Comparison of ENCODE assay signal across 8 cellular contexts in the genomic region with DNA sequence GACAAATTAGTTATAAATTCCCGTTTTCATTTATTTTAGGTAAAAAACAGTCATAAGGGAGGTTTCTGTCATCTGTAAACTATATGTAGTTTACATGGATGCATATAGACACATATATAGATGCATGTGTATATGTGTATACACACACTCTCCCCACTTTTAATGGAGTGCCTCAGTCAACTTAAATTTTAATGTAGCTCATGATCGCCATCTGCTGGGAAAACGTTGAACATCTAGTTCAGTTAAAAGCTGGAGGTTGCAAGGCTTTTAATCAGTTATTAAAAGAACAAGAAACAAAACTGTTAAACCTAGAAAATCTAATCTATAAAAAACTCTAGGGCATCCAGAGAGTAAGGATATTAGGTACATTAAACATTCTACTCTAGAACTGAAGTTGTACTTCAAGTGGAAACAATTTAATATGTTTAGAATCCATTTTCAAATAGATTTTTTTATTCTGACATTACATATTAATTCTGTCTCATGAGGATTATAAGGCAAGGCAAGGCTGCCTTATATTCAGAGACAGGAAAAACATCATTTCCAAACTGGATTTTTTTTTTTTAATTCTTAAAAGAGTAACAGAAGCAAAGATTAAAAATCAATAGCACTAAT.
DNase-seq lines count a peak whose midpoint lies in the region; ATAC-seq, FAIRE-seq and TF ChIP-seq lines count a peak whose summit lies in the region.

No MANE protein-coding gene starts in this region.

- intact Hi-C loops in stomach (cut with DNase I; ENCODE audit: low total_unique reads), result loop anchor here (5.0 kb wide), 2 partner anchors 148 to 238 kb away; no protein-coding TSS in a partner anchor

- H3K27ac ChIP-seq in CD4-positive, CD25-positive, alpha-beta regulatory T cell (ENCODE audit: insufficient read depth, low read length, poor library complexity, severe bottlenecking), result no peak overlapping the region
- no peak overlapping the region for H3K27ac ChIP-seq in stomach

- H3K9me3 ChIP-seq in CD4-positive, CD25-positive, alpha-beta regulatory T cell (ENCODE audit: control insufficient read depth in 2 of 2, low read length in 2 of 2), result no peaks in the 10 kb centered on the region
- no peaks in the 10 kb centered on the region for H3K9me3 ChIP-seq in T-helper 17 cell (ENCODE audit: control insufficient read depth, low read length, poor library complexity, severe bottlenecking)
- H3K9me3 ChIP-seq in stomach, result no peaks in the 10 kb centered on the region

- H3K9me3 Mint-ChIP-seq in CD4-positive, CD25-positive, alpha-beta regulatory T cell, result no peaks in the 10 kb centered on the region

- H3K4me1 Mint-ChIP-seq in CD4-positive, CD25-positive, alpha-beta regulatory T cell, result peaks cover 0 to 5% (median 2%) of the 10 kb centered on the region in 4 donors
- H3K4me1 Mint-ChIP-seq in T-helper 17 cell, result peaks cover 3% of the 10 kb centered on the region

- H3K4me1 ChIP-seq in CD4-positive, CD25-positive, alpha-beta regulatory T cell (ENCODE audit: control insufficient read depth, insufficient read depth, low read length, poor library complexity, severe bottlenecking), result no peaks in the 10 kb centered on the region
- peaks cover 0 to 7% (median 0%) of the 10 kb centered on the region in 4 donors for H3K4me1 ChIP-seq in stomach

- no peak for TF ChIP-seq EP300 in stomach (IDR thresholded peaks at IDR 0.05)

- peaks cover 40% of the 10 kb centered on the region for H3K36me3 ChIP-seq in CD4-positive, CD25-positive, alpha-beta regulatory T cell (ENCODE audit: control insufficient read depth, insufficient read depth, low read length)
- peaks cover 0 to 34% (median 31%) of the 10 kb centered on the region in 4 donors for H3K36me3 ChIP-seq in stomach

- H3K36me3 Mint-ChIP-seq in CD4-positive, CD25-positive, alpha-beta regulatory T cell, result peaks cover 34% of the 10 kb centered on the region
- H3K36me3 Mint-ChIP-seq in T-helper 17 cell (ENCODE audit: low read depth), result peaks cover 11% of the 10 kb centered on the region

- H3K4me3 ChIP-seq in CD4-positive, CD25-positive, alpha-beta regulatory T cell (ENCODE audit: low read depth, low read length), result no peak overlapping the region
- no peak overlapping the region for H3K4me3 ChIP-seq in stomach

- H3K4me3 Mint-ChIP-seq in CD4-positive, CD25-positive, alpha-beta regulatory T cell, result no peak overlapping the region
- H3K4me3 Mint-ChIP-seq in T-helper 17 cell, result no peak overlapping the region

- no peaks in the 10 kb centered on the region for H3K27me3 ChIP-seq in CD4-positive, CD25-positive, alpha-beta regulatory T cell (ENCODE audit: control insufficient read depth, insufficient read depth, low read length)
- H3K27me3 ChIP-seq in stomach, result no peaks in the 10 kb centered on the region

- TF ChIP-seq POLR2A in stomach (IDR thresholded peaks at IDR 0.05), result no peak

- FAIRE-seq in GM18507 (lab: Jason Lieb, UNC) (peak; percentile 83), colon (lab: Jason Lieb, UNC) (peak; percentile 38)

- no peak overlapping the region for H3K27ac Mint-ChIP-seq in CD4-positive, CD25-positive, alpha-beta regulatory T cell
- no peak overlapping the region for H3K27ac Mint-ChIP-seq in T-helper 17 cell

- no peaks in the 10 kb centered on the region for H3K27me3 Mint-ChIP-seq in CD4-positive, CD25-positive, alpha-beta regulatory T cell
- H3K27me3 Mint-ChIP-seq in T-helper 17 cell, result no peaks in the 10 kb centered on the region

- 20 to 28% (median 24%) methylated on average over 3 of the region's 3 CpGs for WGBS in stomach, 5 donors

- peak; percentile 17 to 72 (median 45) for DNase-seq in CD4-positive, CD25-positive, alpha-beta regulatory T cell
- DNase-seq in GM18507 (ENCODE audit: extremely low spot score, insufficient read length, low read depth) (peak; percentile 7), KG1 (lab: John Stamatoyannopoulos, UW) (peak; percentile 39), T-helper 17 cell (peak in 1 of 3 donors; percentile 23), medulla oblongata (ENCODE audit: extremely low spot score) (peak; percentile 76), stomach (peak; percentile 57), OCI-M2 (lab: John Stamatoyannopoulos, UW; ENCODE audit: unreplicated experiment) (no peak)

- peak in 4 of 7 experiments; percentile 34 to 72 (median 52) for TF ChIP-seq CTCF in stomach (IDR thresholded peaks at IDR 0.05)

- ATAC-seq in CD4-positive, CD25-positive, alpha-beta regulatory T cell (ENCODE audit: low read depth in 2 of 2), result no peak
- ATAC-seq in T-helper 17 cell, result peak; percentile 58
